27 cellular contexts compared by ENCODE assay signal in genomic region chr11:128528294-128528693, GRCh38. TPM values are rescaled to one million over a fixed set of nuclear protein-coding genes. Genes with fewer than 3 reads are reported as not detected.
A peak's percentile ranks its signal among the peaks of the same experiment; 100 is the strongest.
DNase-seq lines count a peak whose midpoint lies in the region; ATAC-seq and TF ChIP-seq lines count a peak whose summit lies in the region.
"Had no signal": no experiment of that assay in that cellular context is flagged by ENCODE, and none has a peak within 500 bp of the region (broad histone marks: within the 10 kb centered on the region; RNA-seq: fewer than 3 reads in every experiment).

No MANE protein-coding gene starts in this region.

- no peak for TF ChIP-seq POLR2A in transverse colon (IDR thresholded peaks at IDR 0.05)

- intact Hi-C loops in CD8-positive, alpha-beta T cell (cut with DNase I, micrococcal nuclease): loop anchor here (5.0 to 10.0 kb wide), 3 partner anchors 164 to 493 kb away; partner anchors contain the start of gene FLI1 (in 1 of the 2)
- intact Hi-C loops in activated T-helper 2 cell treated with anti-CD3 and anti-CD28 coated beads, Interferon-gamma antibody, Interleukin-2, Interleukin-4, amounts not matched to agents 10 μg/mL and 5 μg/mL and 100 μg/mL, durations not matched to agents 14 hours and 24 hours and 36 hours (cut with micrococcal nuclease): loop anchor here (5.0 to 10.0 kb wide), 2 partner anchors 229 to 307 kb away; no protein-coding TSS in a partner anchor
- intact Hi-C loops in transverse colon (cut with DNase I; ENCODE audit: low total_unique reads): loop anchor here (10.0 kb wide), 1 partner anchor 233 kb away; no protein-coding TSS in a partner anchor

- in situ Hi-C loops in transverse colon (cut with MboI; ENCODE audit: low pct_ligation_motif_present in 1 of 4, low pct_unique_long_range_greater_than_20kb in 1 of 4, low sequenced_read_pairs in 3 of 4): no loop called here

- H3K9me3 ChIP-seq in CD8-positive, alpha-beta T cell (ENCODE audit: low read length): no peaks in the 10 kb centered on the region
- no peaks in the 10 kb centered on the region for H3K9me3 ChIP-seq in transverse colon
- H3K9me3 ChIP-seq: thoracic aorta had no signal

- no peak for DNase-seq in activated CD8-positive, alpha-beta memory T cell treated with anti-CD3 and anti-CD28 coated beads, Interleukin-2, amount 10 ng/mL, durations not matched to agents 7 days and 5 days
- no peak for DNase-seq in activated CD8-positive, alpha-beta memory T cell treated with anti-CD3 and anti-CD28 coated beads, Interleukin-2, amount 50 U/mL, for 48 hours
- no peak for DNase-seq in CD8-positive, alpha-beta T cell
- DNase-seq in activated T-helper 2 cell treated with anti-CD3 and anti-CD28 coated beads, Interferon-gamma antibody, Interleukin-2, Interleukin-4, amounts not matched to agents 10 μg/mL and 5 μg/mL and 100 μg/mL, durations not matched to agents 14 hours and 24 hours and 36 hours (ENCODE audit: low spot score): no peak
- DNase-seq in neural crest cell (ENCODE audit: low read depth, low spot score) (no peak), 8988T (no peak), NCI-H69 (lab: John Stamatoyannopoulos, UW) (no peak), transverse colon (no peak)
- DNase-seq: activated CD4-positive, alpha-beta T cell treated with anti-CD3 and anti-CD28 coated beads, Interleukin-2, amount 50 U/mL, for 48 hours; amniotic stem cell; DMS 273 treated with DMSO at 0.1 percent for 48 hours; effector CD8-positive, alpha-beta T cell; foreskin keratinocyte; left colon; mesenchymal stem cell; NCI-H1417; NCI-H2081; NCI-H226; NCI-H748 treated with DMSO at 0.1 percent for 48 hours; retina; small intestine; stimulated activated CD4-positive, alpha-beta T cell treated with anti-CD3 and anti-CD28 coated beads, Interleukin-2, amount 100 ng/mL, for 24 hours had no signal

- peaks cover 55% of the 10 kb centered on the region for H3K4me1 Mint-ChIP-seq in activated CD8-positive, alpha-beta memory T cell treated with anti-CD3 and anti-CD28 coated beads, Interleukin-2, amount 10 ng/mL, durations not matched to agents 7 days and 5 days
- peaks cover 68% of the 10 kb centered on the region for H3K4me1 Mint-ChIP-seq in CD8-positive, alpha-beta T cell (ENCODE audit: low read depth)
- peaks cover 57% of the 10 kb centered on the region for H3K4me1 Mint-ChIP-seq in activated T-helper 2 cell treated with anti-CD3 and anti-CD28 coated beads, Interferon-gamma antibody, Interleukin-2, Interleukin-4, amounts not matched to agents 10 μg/mL and 5 μg/mL and 100 μg/mL, durations not matched to agents 14 hours and 24 hours and 36 hours (ENCODE audit: low read depth)
- peaks cover 78% of the 10 kb centered on the region for H3K4me1 Mint-ChIP-seq in neural crest cell

- CTCF ChIA-PET in activated CD8-positive, alpha-beta memory T cell treated with anti-CD3 and anti-CD28 coated beads, Interleukin-2, amount 10 ng/mL, durations not matched to agents 7 days and 5 days (lab: Charles Lee): interaction anchor here (0.7 to 1.3 kb wide), 3 partner anchors 11 to 371 kb away, joined by 3 read pairs; no protein-coding TSS in a partner anchor
- CTCF ChIA-PET in CD8-positive, alpha-beta T cell (lab: Charles Lee): interaction anchor here (0.6 to 8.7 kb wide), 3 partner anchors 12 to 238 kb away, joined by 3 to 89 read pairs (median 3); no protein-coding TSS in a partner anchor

- peaks cover 8% of the 10 kb centered on the region for H3K36me3 Mint-ChIP-seq in activated CD8-positive, alpha-beta memory T cell treated with anti-CD3 and anti-CD28 coated beads, Interleukin-2, amount 10 ng/mL, durations not matched to agents 7 days and 5 days
- no peaks in the 10 kb centered on the region for H3K36me3 Mint-ChIP-seq in CD8-positive, alpha-beta T cell
- no peaks in the 10 kb centered on the region for H3K36me3 Mint-ChIP-seq in activated T-helper 2 cell treated with anti-CD3 and anti-CD28 coated beads, Interferon-gamma antibody, Interleukin-2, Interleukin-4, amounts not matched to agents 10 μg/mL and 5 μg/mL and 100 μg/mL, durations not matched to agents 14 hours and 24 hours and 36 hours (ENCODE audit: low read depth)
- H3K36me3 Mint-ChIP-seq in neural crest cell (ENCODE audit: low read depth): no peaks in the 10 kb centered on the region

- H3K4me3 ChIP-seq in CD8-positive, alpha-beta T cell (ENCODE audit: low read depth, low read length): no peak overlapping the region
- H3K4me3 ChIP-seq in transverse colon: no peak overlapping the region
- H3K4me3 ChIP-seq: thoracic aorta had no signal

- POLR2A ChIA-PET in CD8-positive, alpha-beta T cell (lab: Charles Lee): interaction anchor here (0.7 to 13.0 kb wide), 4 partner anchors 8 to 205 kb away, joined by 3 to 274 read pairs (median 6); no protein-coding TSS in a partner anchor

- no peak overlapping the region for H3K27ac ChIP-seq in CD8-positive, alpha-beta T cell (ENCODE audit: low read depth, low read length)
- no peak overlapping the region for H3K27ac ChIP-seq in transverse colon
- H3K27ac ChIP-seq: C4-2B, foreskin keratinocyte, HL-60, thoracic aorta had no signal

- no peak overlapping the region for H3K4me3 Mint-ChIP-seq in activated CD8-positive, alpha-beta memory T cell treated with anti-CD3 and anti-CD28 coated beads, Interleukin-2, amount 10 ng/mL, durations not matched to agents 7 days and 5 days
- H3K4me3 Mint-ChIP-seq in CD8-positive, alpha-beta T cell: peak overlapping the region; percentile 27
- H3K4me3 Mint-ChIP-seq in activated T-helper 2 cell treated with anti-CD3 and anti-CD28 coated beads, Interferon-gamma antibody, Interleukin-2, Interleukin-4, amounts not matched to agents 10 μg/mL and 5 μg/mL and 100 μg/mL, durations not matched to agents 14 hours and 24 hours and 36 hours (ENCODE audit: low read depth): no peak overlapping the region
- peak overlapping the region; percentile 0 for H3K4me3 Mint-ChIP-seq in neural crest cell

- no peak for TF ChIP-seq EP300 in transverse colon (IDR thresholded peaks at IDR 0.05; ENCODE audit: low read depth)

- no peaks in the 10 kb centered on the region for H3K27me3 Mint-ChIP-seq in activated CD8-positive, alpha-beta memory T cell treated with anti-CD3 and anti-CD28 coated beads, Interleukin-2, amount 10 ng/mL, durations not matched to agents 7 days and 5 days
- H3K27me3 Mint-ChIP-seq in CD8-positive, alpha-beta T cell (ENCODE audit: low read depth): no peaks in the 10 kb centered on the region
- H3K27me3 Mint-ChIP-seq in activated T-helper 2 cell treated with anti-CD3 and anti-CD28 coated beads, Interferon-gamma antibody, Interleukin-2, Interleukin-4, amounts not matched to agents 10 μg/mL and 5 μg/mL and 100 μg/mL, durations not matched to agents 14 hours and 24 hours and 36 hours (ENCODE audit: low read depth): no peaks in the 10 kb centered on the region
- peaks cover 99% of the 10 kb centered on the region for H3K27me3 Mint-ChIP-seq in neural crest cell (ENCODE audit: low read depth)

- no peak for TF ChIP-seq CTCF in CD8-positive, alpha-beta T cell (IDR thresholded peaks at IDR 0.05)
- TF ChIP-seq CTCF in neural crest cell (conservative IDR thresholded peaks at IDR 0.05) (no peak), transverse colon (IDR thresholded peaks at IDR 0.05) (no peak)

- H3K27me3 ChIP-seq in CD8-positive, alpha-beta T cell (ENCODE audit: insufficient read depth, low read length): no peaks in the 10 kb centered on the region
- H3K27me3 ChIP-seq in transverse colon: no peaks in the 10 kb centered on the region
- H3K27me3 ChIP-seq: foreskin keratinocyte had no signal

- H3K4me1 ChIP-seq in CD8-positive, alpha-beta T cell (ENCODE audit: insufficient read depth, low read length): peaks cover 50% of the 10 kb centered on the region
- peaks cover under 1 to 24% (median 3%) of the 10 kb centered on the region in 4 donors for H3K4me1 ChIP-seq in transverse colon

- peak overlapping the region; percentile 99 for H3K27ac Mint-ChIP-seq in activated CD8-positive, alpha-beta memory T cell treated with anti-CD3 and anti-CD28 coated beads, Interleukin-2, amount 10 ng/mL, durations not matched to agents 7 days and 5 days
- peak overlapping the region; percentile 98 for H3K27ac Mint-ChIP-seq in CD8-positive, alpha-beta T cell
- peak overlapping the region; percentile 40 for H3K27ac Mint-ChIP-seq in activated T-helper 2 cell treated with anti-CD3 and anti-CD28 coated beads, Interferon-gamma antibody, Interleukin-2, Interleukin-4, amounts not matched to agents 10 μg/mL and 5 μg/mL and 100 μg/mL, durations not matched to agents 14 hours and 24 hours and 36 hours
- no peak overlapping the region for H3K27ac Mint-ChIP-seq in neural crest cell (ENCODE audit: unreplicated experiment)

- no peaks in the 10 kb centered on the region for H3K9me3 Mint-ChIP-seq in activated CD8-positive, alpha-beta memory T cell treated with anti-CD3 and anti-CD28 coated beads, Interleukin-2, amount 10 ng/mL, durations not matched to agents 7 days and 5 days (ENCODE audit: low read depth)
- H3K9me3 Mint-ChIP-seq in CD8-positive, alpha-beta T cell: no peaks in the 10 kb centered on the region
- H3K9me3 Mint-ChIP-seq in activated T-helper 2 cell treated with anti-CD3 and anti-CD28 coated beads, Interferon-gamma antibody, Interleukin-2, Interleukin-4, amounts not matched to agents 10 μg/mL and 5 μg/mL and 100 μg/mL, durations not matched to agents 14 hours and 24 hours and 36 hours: no peaks in the 10 kb centered on the region
- H3K9me3 Mint-ChIP-seq in neural crest cell: no peaks in the 10 kb centered on the region

- no peaks in the 10 kb centered on the region for H3K36me3 ChIP-seq in CD8-positive, alpha-beta T cell (ENCODE audit: insufficient read depth, low read length)
- H3K36me3 ChIP-seq in transverse colon: no peaks in the 10 kb centered on the region
- H3K36me3 ChIP-seq: thoracic aorta had no signal

- WGBS in transverse colon (ENCODE audit: low coverage in 1 of 2), 2 donors: 88 to 100% methylated on average over 1 to 2 of the region's 2 CpGs

- ATAC-seq in activated CD8-positive, alpha-beta memory T cell treated with anti-CD3 and anti-CD28 coated beads, Interleukin-2, amount 10 ng/mL, durations not matched to agents 7 days and 5 days: no peak
- ATAC-seq in CD8-positive, alpha-beta T cell: no peak
- ATAC-seq: foreskin keratinocyte, HCT116, HepG2, left colon had no signal

RNA-seq across cellular contexts. Expression of gene ETS1, which starts 59.1 kb away (rescaled TPM):
- 100 to 1,000 TPM; 408 to 671 TPM for total RNA-seq in activated CD8-positive, alpha-beta memory T cell treated with anti-CD3 and anti-CD28 coated beads, Interleukin-2, amount 10 ng/mL, durations not matched to agents 7 days and 5 days
- 100 to 1,000 TPM; 338 to 345 TPM for total RNA-seq in CD8-positive, alpha-beta T cell
- total RNA-seq in activated T-helper 2 cell treated with anti-CD3 and anti-CD28 coated beads, Interferon-gamma antibody, Interleukin-2, Interleukin-4, amounts not matched to agents 10 μg/mL and 5 μg/mL and 100 μg/mL, durations not matched to agents 14 hours and 24 hours and 36 hours: 517 and 526 TPM in 2 replicates
- total RNA-seq in neural crest cell: 55.9 and 69.3 TPM in 2 replicates
- total RNA-seq in transverse colon: 10 to 100 TPM; 23.6 to 56.7 (median 29.2) TPM

Comparison
In these comparisons a context has a peak if more than half of its experiments do, and no peak if none do; other contexts are left out.
1. H3K4me3 Mint-ChIP-seq: peak in CD8-positive, alpha-beta T cell (single experiment) and neural crest cell (single experiment); none in activated CD8-positive, alpha-beta memory T cell treated with anti-CD3 and anti-CD28 coated beads, Interleukin-2, amount 10 ng/mL, durations not matched to agents 7 days and 5 days (single experiment) and activated T-helper 2 cell treated with anti-CD3 and anti-CD28 coated beads, Interferon-gamma antibody, Interleukin-2, Interleukin-4, amounts not matched to agents 10 μg/mL and 5 μg/mL and 100 μg/mL, durations not matched to agents 14 hours and 24 hours and 36 hours (single experiment).